In genomic region chr14:64760146-64760755, GRCh38 we compare ENCODE assay signal across 9 cellular contexts. TPM values are rescaled to one million over a fixed set of nuclear protein-coding genes. Genes with fewer than 3 reads are reported as not detected.
DNase-seq lines count a peak whose midpoint lies in the region; ATAC-seq and TF ChIP-seq lines count a peak whose summit lies in the region.
"Had no signal": no experiment of that assay in that cellular context is flagged by ENCODE, and none has a peak within 500 bp of the region (broad histone marks: within the 10 kb centered on the region; RNA-seq: fewer than 3 reads in every experiment).

No MANE protein-coding gene starts in this region.

- H3K9me3 Mint-ChIP-seq in activated B cell treated with CpG ODN at 0.5 μM for 24 hours (no peaks in the 10 kb centered on the region), chondrocyte (ENCODE audit: low read depth) (no peaks in the 10 kb centered on the region)
- H3K9me3 Mint-ChIP-seq: T-helper 1 cell treated with Interleukin-12 subunit alpha and Interleukin-12 subunit beta and Interleukin-4 antibody, amounts not matched to agents 30 μg/mL and 1 μg/mL, for 36 hours had no signal

- no peak overlapping the region for H2BK120ac ChIP-seq in mesendoderm (ENCODE audit: low read depth, low read length)

- no CpG with 5 or more reads among the region's 8 CpGs for WGBS in mesendoderm (ENCODE audit: extremely low coverage, insufficient coverage, low lambda C conversion rate)
- 75 to 79% methylated on average over 6 to 8 of the region's 8 CpGs for WGBS in testis, 2 donors

- ATAC-seq in activated B cell treated with CpG ODN at 0.5 μM for 24 hours (ENCODE audit: low read depth) (no peak), HG02981 (IDR thresholded peaks at IDR 0.05; ENCODE audit: unreplicated experiment) (no peak), GM18511 (IDR thresholded peaks at IDR 0.05; ENCODE audit: unreplicated experiment) (no peak)

- no peak overlapping the region for H3K4me3 Mint-ChIP-seq in activated B cell treated with CpG ODN at 0.5 μM for 24 hours
- H3K4me3 Mint-ChIP-seq in chondrocyte (ENCODE audit: unreplicated experiment), result no peak overlapping the region
- H3K4me3 Mint-ChIP-seq: T-helper 1 cell treated with Interleukin-12 subunit alpha and Interleukin-12 subunit beta and Interleukin-4 antibody, amounts not matched to agents 30 μg/mL and 1 μg/mL, for 36 hours had no signal

- no peak overlapping the region for H3K9ac ChIP-seq in mesendoderm (ENCODE audit: low read length)

- intact Hi-C loops in activated B cell treated with CpG ODN at 0.5 μM for 24 hours (cut with micrococcal nuclease), result loop anchor here (2.0 to 5.0 kb wide), 4 partner anchors 131 to 418 kb away; partner anchors contain the start of gene HSPA2
- intact Hi-C loops in testis (cut with DNase I; ENCODE audit: low total_unique reads), result loop anchor here (5.0 to 10.0 kb wide), 2 partner anchors 88 to 335 kb away; no protein-coding TSS in a partner anchor

- no peak overlapping the region for H3K4me2 ChIP-seq in mesendoderm (ENCODE audit: low read length)

- peaks cover 14% of the 10 kb centered on the region for H3K4me1 Mint-ChIP-seq in activated B cell treated with CpG ODN at 0.5 μM for 24 hours
- H3K4me1 Mint-ChIP-seq in chondrocyte (ENCODE audit: low read depth), result peaks cover 94% of the 10 kb centered on the region

- POLR2A ChIA-PET in activated B cell treated with CpG ODN at 0.5 μM for 24 hours (lab: Charles Lee), result no interaction called here

- H2BK15ac ChIP-seq in mesendoderm (replicated peaks; ENCODE audit: low read depth), result no peak overlapping the region

- H3K56ac ChIP-seq in mesendoderm (ENCODE audit: low read length), result peak overlapping the region; percentile 18

- no peak overlapping the region for H3K4ac ChIP-seq in mesendoderm (ENCODE audit: low read depth, low read length)

- H3K27ac ChIP-seq in mesendoderm (ENCODE audit: low read depth, low read length) (no peak overlapping the region), testis (no peak overlapping the region)

- no peak overlapping the region for H4K8ac ChIP-seq in mesendoderm (ENCODE audit: low read depth, low read length)

- no peak overlapping the region for H3K23ac ChIP-seq in mesendoderm (ENCODE audit: low read length)

- H3K4me3 ChIP-seq in MG63 (no peak overlapping the region), mesendoderm (ENCODE audit: low read length) (no peak overlapping the region), testis (no peak overlapping the region)

- CTCF ChIA-PET in activated B cell treated with CpG ODN at 0.5 μM for 24 hours (lab: Charles Lee), result no interaction called here

- H2BK5ac ChIP-seq in mesendoderm (ENCODE audit: low read length), result no peak overlapping the region

- DNase-seq in ELR (ENCODE audit: low read depth) (peak; percentile 68), MG63 (peak; percentile 18), activated B cell treated with CpG ODN at 0.5 μM for 24 hours (peak; percentile 31), chondrocyte (ENCODE audit: low spot score) (peak; percentile 77), mesendoderm (peak; percentile 65), testis (peak; percentile 79)

- H3K79me1 ChIP-seq in mesendoderm (ENCODE audit: low read length), result no peaks in the 10 kb centered on the region

- no peaks in the 10 kb centered on the region for H3K79me2 ChIP-seq in mesendoderm (ENCODE audit: control insufficient read depth, insufficient read depth, low read length)

- no peak overlapping the region for H3K18ac ChIP-seq in mesendoderm (ENCODE audit: low read length)

- H3K4me1 ChIP-seq in mesendoderm (ENCODE audit: control insufficient read depth, low read depth, low read length) (peaks cover 30% of the 10 kb centered on the region), testis (peaks cover 63% of the 10 kb centered on the region)

- no peak overlapping the region for H4K5ac ChIP-seq in mesendoderm (ENCODE audit: low read length)

- H3K27ac Mint-ChIP-seq in activated B cell treated with CpG ODN at 0.5 μM for 24 hours (no peak overlapping the region), chondrocyte (ENCODE audit: unreplicated experiment) (peak overlapping the region; percentile 94)

- H3K9me3 ChIP-seq in MG63 (no peaks in the 10 kb centered on the region), testis (no peaks in the 10 kb centered on the region)

- H3K27me3 ChIP-seq in MG63 (no peaks in the 10 kb centered on the region), mesendoderm (ENCODE audit: insufficient read depth, low read length, poor library complexity) (no peaks in the 10 kb centered on the region), testis (no peaks in the 10 kb centered on the region)

- TF ChIP-seq POLR2A in testis (IDR thresholded peaks at IDR 0.05), result no peak

- H3K27me3 Mint-ChIP-seq in activated B cell treated with CpG ODN at 0.5 μM for 24 hours, result peaks cover 27% of the 10 kb centered on the region
- H3K27me3 Mint-ChIP-seq in chondrocyte (ENCODE audit: low read depth), result no peaks in the 10 kb centered on the region

- peak overlapping the region; percentile 80 for H2AK5ac ChIP-seq in mesendoderm (ENCODE audit: low read length)

- TF ChIP-seq CTCF in activated B cell treated with CpG ODN at 0.5 μM for 24 hours (IDR thresholded peaks at IDR 0.05), result no peak
- TF ChIP-seq CTCF in chondrocyte (IDR thresholded peaks at IDR 0.05), result peak; percentile 82
- peak; percentile 19 to 59 (median 50) for TF ChIP-seq CTCF in testis (IDR thresholded peaks at IDR 0.05)

- no peaks in the 10 kb centered on the region for H3K36me3 ChIP-seq in MG63
- no peaks in the 10 kb centered on the region for H3K36me3 ChIP-seq in mesendoderm (ENCODE audit: control insufficient read depth, insufficient read depth, low read length)
- H3K36me3 ChIP-seq in testis (ENCODE audit: low read depth, missing control alignments), result no peaks in the 10 kb centered on the region

- H3K36me3 Mint-ChIP-seq in activated B cell treated with CpG ODN at 0.5 μM for 24 hours (ENCODE audit: low read depth) (no peaks in the 10 kb centered on the region), chondrocyte (ENCODE audit: low read depth) (no peaks in the 10 kb centered on the region)

RNA-seq across cellular contexts. Expression of gene PLEKHG3, which starts 56.0 kb away (rescaled TPM):
- total RNA-seq in MG63 (2014; rRNA removed; shearing (Covaris generic); ENCODE audit: low replicate concordance), result 20.2 and 24.1 TPM in 2 replicates
- 0.07 TPM in 2 replicates for total RNA-seq in activated B cell treated with CpG ODN at 0.5 μM for 24 hours
- total RNA-seq in chondrocyte, result 46.3 to 133 TPM (median 131 TPM) in 3 replicates
- polyA plus RNA-seq in mesendoderm (2013, experiment 1 of 2), result 20.7 TPM
- polyA plus RNA-seq in mesendoderm (2013, experiment 2 of 2), result 21.8 TPM
- 10 to 100 TPM; 20.1 to 20.6 TPM for total RNA-seq in testis
- polyA plus RNA-seq in testis (ENCODE audit: insufficient read depth, low read depth, low replicate concordance), result 21.6 TPM

Comparison
In these comparisons a context has a peak if more than half of its experiments do, and no peak if none do; other contexts are left out.
1. DNase-seq: peak in every context shown above with its lines; median percentile 79 in testis; 77 in chondrocyte; 68 in ELR; 65 in mesendoderm; 31 in activated B cell treated with CpG ODN at 0.5 μM for 24 hours; 18 in MG63.
2. RNA of gene PLEKHG3, which starts 56.0 kb away (total RNA-seq): 46.3 to 133 TPM in chondrocyte, 20.1 to 20.6 TPM in testis and 20.2 to 24.1 TPM in MG63; 0.07 TPM in activated B cell treated with CpG ODN at 0.5 μM for 24 hours; every median in the first group is over 10 times any median in the second.